4 cellular contexts compared by ENCODE assay signal in the genomic region with DNA sequence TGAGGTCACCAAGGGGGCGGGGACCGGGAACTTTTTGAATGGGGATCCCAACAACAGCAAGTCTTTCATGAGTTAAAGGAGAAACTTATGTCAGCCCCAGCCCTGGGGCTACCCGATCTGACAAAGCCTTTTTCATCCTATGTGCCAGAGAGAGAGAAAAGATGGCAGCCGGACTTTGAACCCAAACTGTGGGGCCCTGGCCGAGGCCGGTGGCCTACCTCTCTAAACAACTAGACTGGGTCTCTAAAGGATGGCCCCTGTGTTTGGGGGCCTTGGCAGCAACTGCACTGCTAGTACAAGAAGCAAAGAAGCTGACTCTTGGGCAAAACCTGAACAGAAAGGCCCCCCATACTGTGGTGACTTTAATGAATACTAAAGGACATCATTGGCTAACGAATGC. TPM values are rescaled to one million over a fixed set of nuclear protein-coding genes. Genes with fewer than 3 reads are reported as not detected.
"Had no signal": no experiment of that assay in that cellular context is flagged by ENCODE, and none has a peak within 500 bp of the region (broad histone marks: within the 10 kb centered on the region; RNA-seq: fewer than 3 reads in every experiment).

No MANE protein-coding gene starts in this region.

RNA-seq across cellular contexts. Expression of a gene that starts 31.3 kb away (rescaled TPM):
- total RNA-seq: LHCN-M2, M059J, MCF 10A, NCI-H460 had no signal

RNA-seq across cellular contexts. Expression of a gene that starts 48.6 kb away (rescaled TPM):
- total RNA-seq: LHCN-M2, M059J, MCF 10A, NCI-H460 had no signal
